ENCODE assay signal across 16 cellular contexts in genomic region chr10:101145750-101146391, GRCh38. TPM values are rescaled to one million over a fixed set of nuclear protein-coding genes. Genes with fewer than 3 reads are reported as not detected.
"Had no signal": no experiment of that assay in that cellular context is flagged by ENCODE, and none has a peak within 500 bp of the region (broad histone marks: within the 10 kb centered on the region; RNA-seq: fewer than 3 reads in every experiment).

No MANE protein-coding gene starts in this region.

- H3K27ac Mint-ChIP-seq: activated CD4-positive, alpha-beta memory T cell treated with anti-CD3 and anti-CD28 coated beads for 36 hours; memory B cell; nephron progenitor cell; stimulated activated effector memory CD8-positive, alpha-beta T cell treated with anti-CD3 and anti-CD28 coated beads, Interleukin-12 subunit alpha, Interleukin-12 subunit beta, amount 100 ng/mL, for 72 hours had no signal

- H3K9me3 ChIP-seq: pancreas, transverse colon had no signal

- ATAC-seq: stimulated activated effector memory CD8-positive, alpha-beta T cell treated with anti-CD3 and anti-CD28 coated beads, Interleukin-12 subunit alpha, Interleukin-12 subunit beta, amount 100 ng/mL, for 72 hours had no signal

- DNase-seq: activated CD4-positive, alpha-beta memory T cell treated with anti-CD3 and anti-CD28 coated beads for 36 hours; activated CD4-positive, CD25-positive, alpha-beta regulatory T cell treated with anti-CD3 and anti-CD28 coated beads, Interleukin-2, amount 50 U/mL, for 72 hours; activated gamma-delta T cell treated with Interleukin-2 at 50 U/mL for 16 hours; aorta; esophagus squamous epithelium; foreskin fibroblast; transverse colon had no signal

- H3K4me1 ChIP-seq: pancreas had no signal

- H3K36me3 Mint-ChIP-seq: activated CD4-positive, alpha-beta memory T cell treated with anti-CD3 and anti-CD28 coated beads for 36 hours; memory B cell; stimulated activated effector memory CD8-positive, alpha-beta T cell treated with anti-CD3 and anti-CD28 coated beads, Interleukin-12 subunit alpha, Interleukin-12 subunit beta, amount 100 ng/mL, for 72 hours had no signal

- H3K36me3 ChIP-seq: breast epithelium, esophagus squamous epithelium, pancreas, transverse colon had no signal

- H3K4me3 ChIP-seq: pancreas, smooth muscle cell had no signal

- H3K9me3 Mint-ChIP-seq: activated CD4-positive, alpha-beta memory T cell treated with anti-CD3 and anti-CD28 coated beads for 36 hours; stimulated activated effector memory CD8-positive, alpha-beta T cell treated with anti-CD3 and anti-CD28 coated beads, Interleukin-12 subunit alpha, Interleukin-12 subunit beta, amount 100 ng/mL, for 72 hours had no signal

- H3K4me1 Mint-ChIP-seq: nephron progenitor cell had no signal

- H3K27ac ChIP-seq: breast epithelium, esophagus squamous epithelium, pancreas, transverse colon had no signal

- H3K4me3 Mint-ChIP-seq: activated CD4-positive, alpha-beta memory T cell treated with anti-CD3 and anti-CD28 coated beads for 36 hours; memory B cell; nephron progenitor cell; stimulated activated effector memory CD8-positive, alpha-beta T cell treated with anti-CD3 and anti-CD28 coated beads, Interleukin-12 subunit alpha, Interleukin-12 subunit beta, amount 100 ng/mL, for 72 hours had no signal

RNA-seq across cellular contexts. Expression of gene TLX1, which starts 14.8 kb away (rescaled TPM):
- total RNA-seq: activated CD4-positive, alpha-beta memory T cell treated with anti-CD3 and anti-CD28 coated beads for 36 hours; aorta; breast epithelium; chondrocyte; esophagus squamous epithelium; pancreas; smooth muscle cell; subcutaneous adipose tissue; T-helper 2 cell treated with Interferon-gamma antibody and Interleukin-4, amounts not matched to agents 100 ng/mL and 5 ng/mL, for 36 hours had no signal
- polyA plus RNA-seq: smooth muscle cell had no signal
